Comparison of ENCODE assay signal across 1 cellular context in the genomic region with DNA sequence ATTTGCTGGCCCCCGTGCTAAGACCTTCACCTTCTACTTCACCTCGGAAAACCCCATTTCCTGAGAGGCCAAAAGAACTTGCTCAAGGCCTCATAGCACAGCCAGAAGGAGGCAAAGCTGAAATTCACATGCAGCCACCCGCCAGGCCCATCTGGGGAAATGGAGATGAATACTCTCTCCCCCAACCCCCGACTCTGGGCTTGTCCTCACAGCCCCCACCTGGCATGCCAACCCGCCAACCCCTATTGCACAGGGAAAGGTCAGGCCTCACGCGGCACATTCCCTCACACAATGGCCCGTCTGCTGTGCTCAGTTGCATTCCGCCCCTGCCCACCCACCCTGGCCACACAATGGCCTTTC.
TF ChIP-seq lines count a peak whose summit lies in the region.

No MANE protein-coding gene starts in this region.

TF ChIP-seq in GM12878, 131 proteins besides CTCF, POLR2A, EP300 and RAD21:
- TF ChIP-seq, protein P1, sequence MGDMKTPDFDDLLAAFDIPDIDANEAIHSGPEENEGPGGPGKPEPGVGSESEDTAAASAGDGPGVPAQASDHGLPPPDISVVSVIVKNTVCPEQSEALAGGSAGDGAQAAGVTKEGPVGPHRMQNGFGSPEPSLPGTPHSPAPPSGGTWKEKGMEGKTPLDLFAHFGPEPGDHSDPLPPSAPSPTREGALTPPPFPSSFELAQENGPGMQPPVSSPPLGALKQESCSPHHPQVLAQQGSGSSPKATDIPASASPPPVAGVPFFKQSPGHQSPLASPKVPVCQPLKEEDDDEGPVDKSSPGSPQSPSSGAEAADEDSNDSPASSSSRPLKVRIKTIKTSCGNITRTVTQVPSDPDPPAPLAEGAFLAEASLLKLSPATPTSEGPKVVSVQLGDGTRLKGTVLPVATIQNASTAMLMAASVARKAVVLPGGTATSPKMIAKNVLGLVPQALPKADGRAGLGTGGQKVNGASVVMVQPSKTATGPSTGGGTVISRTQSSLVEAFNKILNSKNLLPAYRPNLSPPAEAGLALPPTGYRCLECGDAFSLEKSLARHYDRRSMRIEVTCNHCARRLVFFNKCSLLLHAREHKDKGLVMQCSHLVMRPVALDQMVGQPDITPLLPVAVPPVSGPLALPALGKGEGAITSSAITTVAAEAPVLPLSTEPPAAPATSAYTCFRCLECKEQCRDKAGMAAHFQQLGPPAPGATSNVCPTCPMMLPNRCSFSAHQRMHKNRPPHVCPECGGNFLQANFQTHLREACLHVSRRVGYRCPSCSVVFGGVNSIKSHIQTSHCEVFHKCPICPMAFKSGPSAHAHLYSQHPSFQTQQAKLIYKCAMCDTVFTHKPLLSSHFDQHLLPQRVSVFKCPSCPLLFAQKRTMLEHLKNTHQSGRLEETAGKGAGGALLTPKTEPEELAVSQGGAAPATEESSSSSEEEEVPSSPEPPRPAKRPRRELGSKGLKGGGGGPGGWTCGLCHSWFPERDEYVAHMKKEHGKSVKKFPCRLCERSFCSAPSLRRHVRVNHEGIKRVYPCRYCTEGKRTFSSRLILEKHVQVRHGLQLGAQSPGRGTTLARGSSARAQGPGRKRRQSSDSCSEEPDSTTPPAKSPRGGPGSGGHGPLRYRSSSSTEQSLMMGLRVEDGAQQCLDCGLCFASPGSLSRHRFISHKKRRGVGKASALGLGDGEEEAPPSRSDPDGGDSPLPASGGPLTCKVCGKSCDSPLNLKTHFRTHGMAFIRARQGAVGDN (IDR thresholded peaks at IDR 0.05): 0 out of 2 replicates have a peak, but pooled peaks have one; percentile 29
- TF ChIP-seq IRF4 (IDR thresholded peaks at IDR 0.05; ENCODE audit: low read depth, low read length) (no peak), NR2F1 (conservative IDR thresholded peaks at IDR 0.05) (peak; percentile 21; the same call in 1 of the 2 replicates)
